ENCODE assay signal across 19 cellular contexts in genomic region chr6:26218824-26219223, GRCh38.
A peak's percentile ranks its signal among the peaks of the same experiment; 100 is the strongest.
DNase-seq lines count a peak whose midpoint lies in the region; ATAC-seq, FAIRE-seq and TF ChIP-seq lines count a peak whose summit lies in the region.
"Had no signal": no experiment of that assay in that cellular context is flagged by ENCODE, and none has a peak within 500 bp of the region (broad histone marks: within the 10 kb centered on the region; RNA-seq: fewer than 3 reads in every experiment).

No MANE protein-coding gene starts in this region.

- H3K4me1 ChIP-seq in CD4-positive, CD25-positive, alpha-beta regulatory T cell (ENCODE audit: control insufficient read depth, insufficient read depth, low read length, poor library complexity, severe bottlenecking): peaks cover 38% of the 10 kb centered on the region
- peaks cover 27% of the 10 kb centered on the region for H3K4me1 ChIP-seq in HUES48 (ENCODE audit: control insufficient read depth, insufficient read depth, low read length)
- H3K4me1 ChIP-seq: body of pancreas had no signal

- no peak for ATAC-seq in CD4-positive, CD25-positive, alpha-beta regulatory T cell (ENCODE audit: low read depth in 2 of 2)
- ATAC-seq: activated CD4-positive, alpha-beta T cell treated with anti-CD3 and anti-CD28 coated beads for 36 hours; body of pancreas; naive thymus-derived CD8-positive, alpha-beta T cell had no signal

- H3K36me3 ChIP-seq in CD4-positive, CD25-positive, alpha-beta regulatory T cell (ENCODE audit: control insufficient read depth, insufficient read depth, low read length): no peaks in the 10 kb centered on the region
- no peaks in the 10 kb centered on the region for H3K36me3 ChIP-seq in HUES48 (ENCODE audit: control insufficient read depth, insufficient read depth, low read length)
- H3K36me3 ChIP-seq: left ventricle myocardium inferior, tibial nerve had no signal

- H3K27ac ChIP-seq in CD4-positive, CD25-positive, alpha-beta regulatory T cell (ENCODE audit: insufficient read depth, low read length, poor library complexity, severe bottlenecking): no peak overlapping the region
- H3K27ac ChIP-seq in HUES48 (ENCODE audit: low read depth, low read length): peak overlapping the region; percentile 5
- H3K27ac ChIP-seq in RWPE1: peak overlapping the region; percentile 97
- H3K27ac ChIP-seq: body of pancreas, left ventricle myocardium inferior had no signal

- no peaks in the 10 kb centered on the region for H3K36me3 Mint-ChIP-seq in CD4-positive, CD25-positive, alpha-beta regulatory T cell
- no peaks in the 10 kb centered on the region for H3K36me3 Mint-ChIP-seq in glutamatergic neuron (ENCODE audit: unreplicated experiment)
- H3K36me3 Mint-ChIP-seq: naive thymus-derived CD8-positive, alpha-beta T cell had no signal

- H3K27me3 ChIP-seq in CD4-positive, CD25-positive, alpha-beta regulatory T cell (ENCODE audit: control insufficient read depth, insufficient read depth, low read length): no peaks in the 10 kb centered on the region
- no peaks in the 10 kb centered on the region for H3K27me3 ChIP-seq in HUES48 (ENCODE audit: control insufficient read depth, insufficient read depth, low read length)

- no peak for FAIRE-seq in HTR-8/SVneo (lab: Jason Lieb, UNC)

- DNase-seq in CD4-positive, CD25-positive, alpha-beta regulatory T cell: no peak
- no peak for DNase-seq in RWPE1 (ENCODE audit: low spot score)
- DNase-seq in glutamatergic neuron: no peak
- DNase-seq in NCI-H1694 (lab: John Stamatoyannopoulos, UW): no peak
- no peak for DNase-seq in NCI-H2227 treated with DMSO at 0.1 percent for 48 hours (lab: John Stamatoyannopoulos, UW)
- DNase-seq in HTR-8/SVneo (ENCODE audit: insufficient read length, low spot score): no peak
- no peak for DNase-seq in NCI-H2029 (lab: John Stamatoyannopoulos, UW)
- DNase-seq: activated CD4-positive, alpha-beta T cell treated with anti-CD3 and anti-CD28 coated beads for 36 hours; body of pancreas; C1 segment of cervical spinal cord; dorsolateral prefrontal cortex; KG1; left ventricle myocardium inferior; naive thymus-derived CD8-positive, alpha-beta T cell; NCI-H2081; NCI-H774; retina had no signal

- peaks cover 0 to 21% (median 6%) of the 10 kb centered on the region in 4 donors for H3K4me1 Mint-ChIP-seq in CD4-positive, CD25-positive, alpha-beta regulatory T cell
- H3K4me1 Mint-ChIP-seq in glutamatergic neuron (ENCODE audit: low read depth, unreplicated experiment): peaks cover 3% of the 10 kb centered on the region

- POLR2A ChIA-PET in RWPE1 (lab: Yijun Ruan, JAX; ENCODE audit: low non-redundant PET): interaction anchor here (3.8 kb wide), 1 partner anchor 53 kb away, joined by 39 read pairs; a partner anchor contains a TSS

- H3K9me3 Mint-ChIP-seq in CD4-positive, CD25-positive, alpha-beta regulatory T cell: no peaks in the 10 kb centered on the region
- H3K9me3 Mint-ChIP-seq in glutamatergic neuron (ENCODE audit: unreplicated experiment): peaks cover 1% of the 10 kb centered on the region
- H3K9me3 Mint-ChIP-seq: naive thymus-derived CD8-positive, alpha-beta T cell had no signal

- H3K27ac Mint-ChIP-seq in CD4-positive, CD25-positive, alpha-beta regulatory T cell: peak overlapping the region in 2 of 3 donors; percentile 25 to 80
- H3K27ac Mint-ChIP-seq in glutamatergic neuron (ENCODE audit: unreplicated experiment): peak overlapping the region; percentile 70
- H3K27ac Mint-ChIP-seq: activated CD4-positive, alpha-beta T cell treated with anti-CD3 and anti-CD28 coated beads for 36 hours had no signal

- CTCF ChIA-PET in RWPE1 (lab: Yijun Ruan, JAX): interaction anchor here (0.6 kb wide), 1 partner anchor 16 kb away, joined by 3 read pairs; no protein-coding TSS in a partner anchor

- H3K9me3 ChIP-seq in CD4-positive, CD25-positive, alpha-beta regulatory T cell (ENCODE audit: control insufficient read depth in 2 of 2, low read length in 2 of 2): no peaks in the 10 kb centered on the region
- no peaks in the 10 kb centered on the region for H3K9me3 ChIP-seq in HUES48 (ENCODE audit: control insufficient read depth, insufficient read depth, low read length)
- H3K9me3 ChIP-seq: left ventricle myocardium inferior, tibial nerve had no signal

- H3K4me3 Mint-ChIP-seq in CD4-positive, CD25-positive, alpha-beta regulatory T cell: peak overlapping the region in 2 of 4 donors; percentile 15 to 56
- no peak overlapping the region for H3K4me3 Mint-ChIP-seq in glutamatergic neuron (ENCODE audit: unreplicated experiment)
- H3K4me3 Mint-ChIP-seq: activated CD4-positive, alpha-beta T cell treated with anti-CD3 and anti-CD28 coated beads for 36 hours had no signal

- TF ChIP-seq CTCF in RWPE1 (conservative IDR thresholded peaks at IDR 0.05; ENCODE audit: low read depth): no peak
- no peak for TF ChIP-seq CTCF in glutamatergic neuron (IDR thresholded peaks at IDR 0.05; ENCODE audit: partially characterized antibody, unreplicated experiment)

- H3K27me3 Mint-ChIP-seq in CD4-positive, CD25-positive, alpha-beta regulatory T cell: no peaks in the 10 kb centered on the region
- no peaks in the 10 kb centered on the region for H3K27me3 Mint-ChIP-seq in glutamatergic neuron (ENCODE audit: unreplicated experiment)
- H3K27me3 Mint-ChIP-seq: activated CD4-positive, alpha-beta T cell treated with anti-CD3 and anti-CD28 coated beads for 36 hours; naive thymus-derived CD8-positive, alpha-beta T cell had no signal

- no peak overlapping the region for H3K4me3 ChIP-seq in CD4-positive, CD25-positive, alpha-beta regulatory T cell (ENCODE audit: low read depth, low read length)
- H3K4me3 ChIP-seq in HUES48 (ENCODE audit: low read depth, low read length): no peak overlapping the region
- H3K4me3 ChIP-seq: body of pancreas, left ventricle myocardium inferior, tibial nerve had no signal

- H3K9ac ChIP-seq in HUES48 (ENCODE audit: low read depth, low read length): peak overlapping the region; percentile 18; the same call in 1 of the 2 replicates
